ENCODE assay signal across 13 cellular contexts in genomic region chr21:41508415-41509205, GRCh38. TPM values are rescaled to one million over a fixed set of nuclear protein-coding genes. Genes with fewer than 3 reads are reported as not detected.
DNase-seq lines count a peak whose midpoint lies in the region; ATAC-seq and TF ChIP-seq lines count a peak whose summit lies in the region.
"Had no signal": no experiment of that assay in that cellular context is flagged by ENCODE, and none has a peak within 500 bp of the region (broad histone marks: within the 10 kb centered on the region; RNA-seq: fewer than 3 reads in every experiment).

No MANE protein-coding gene starts in this region.

- H4K8ac ChIP-seq in mesenchymal stem cell (ENCODE audit: low read length), result no peak overlapping the region

- H3K27ac ChIP-seq in Peyer's patch (peak overlapping the region in 3 of 4 donors; percentile 76 to 93 (median 91)), esophagus (ENCODE audit: low read depth in 2 of 2, low read length in 1 of 2) (no peak overlapping the region), mesenchymal stem cell (ENCODE audit: low read length, poor library complexity, severe bottlenecking) (no peak overlapping the region), stomach (peak overlapping the region; percentile 88 to 97 (median 93))
- no peak overlapping the region for H3K27ac ChIP-seq in effector memory CD4-positive, alpha-beta T cell (ENCODE audit: insufficient read depth, low read length, poor library complexity, severe bottlenecking)
- H3K27ac ChIP-seq: thoracic aorta had no signal

- no peaks in the 10 kb centered on the region for H3K79me1 ChIP-seq in mesenchymal stem cell (replicated peaks; ENCODE audit: low read length, poor library complexity, severe bottlenecking)

- ATAC-seq in GM19395 (IDR thresholded peaks at IDR 0.05; ENCODE audit: unreplicated experiment) (no peak), HG03159 (IDR thresholded peaks at IDR 0.05; ENCODE audit: unreplicated experiment) (no peak)

- H2AFZ ChIP-seq in mesenchymal stem cell (ENCODE audit: low read depth, low read length), result no peak overlapping the region

- WGBS in esophagus, 2 donors, result 19 to 22% methylated on average over 26 to 30 of the region's 30 CpGs
- WGBS in mesenchymal stem cell, result 15% methylated on average over 26 of the region's 30 CpGs
- WGBS in stomach, 5 donors, result 4 to 13% (median 5%) methylated on average over 15 to 30 of the region's 30 CpGs

- H2AK5ac ChIP-seq in mesenchymal stem cell (ENCODE audit: low read length, severe bottlenecking), result no peak overlapping the region

- no peak overlapping the region for H2BK120ac ChIP-seq in mesenchymal stem cell (ENCODE audit: low read depth, low read length)

- DNase-seq in Peyer's patch (peak in 2 of 3 donors; percentile 51 to 59), mesenchymal stem cell (no peak), stomach (no peak), SK-N-DZ (ENCODE audit: low spot score) (no peak)
- no peak for DNase-seq in effector memory CD4-positive, alpha-beta T cell
- DNase-seq: activated naive CD4-positive, alpha-beta T cell treated with anti-CD3 and anti-CD28 coated beads, Interleukin-2, amount 10 ng/mL, durations not matched to agents 7 days and 5 days; T1000 had no signal

- H2BK5ac ChIP-seq in mesenchymal stem cell (ENCODE audit: low read depth, low read length, poor library complexity, severe bottlenecking), result no peak overlapping the region

- intact Hi-C loops in stomach (cut with DNase I; ENCODE audit: low total_unique reads), result no loop called here

- TF ChIP-seq CTCF in Peyer's patch (IDR thresholded peaks at IDR 0.05) (peak in 1 of 6 experiments; percentile 13), stomach (IDR thresholded peaks at IDR 0.05) (peak in 1 of 7 experiments; percentile 8)

- H3K27me3 ChIP-seq in Peyer's patch (no peaks in the 10 kb centered on the region), esophagus (ENCODE audit: control insufficient read depth in 1 of 2, insufficient read depth in 2 of 2, low read length in 2 of 2) (no peaks in the 10 kb centered on the region), mesenchymal stem cell (ENCODE audit: control insufficient read depth in 1 of 2, insufficient read depth in 1 of 2, low read length in 2 of 2) (peaks cover 62 to 88% of the 10 kb centered on the region in 2 experiments), stomach (peaks cover 3 to 85% (median 28%) of the 10 kb centered on the region in 3 donors)
- peaks cover 30% of the 10 kb centered on the region for H3K27me3 ChIP-seq in effector memory CD4-positive, alpha-beta T cell (replicated peaks; ENCODE audit: control insufficient read depth, insufficient read depth, low read length, poor library complexity, severe bottlenecking)

- H3K4ac ChIP-seq in mesenchymal stem cell (ENCODE audit: low read depth in 1 of 2, low read length in 2 of 2), result no peak overlapping the region

- peak overlapping the region; percentile 42 for H3K4me2 ChIP-seq in mesenchymal stem cell (ENCODE audit: low read length, poor library complexity, severe bottlenecking)

- no peak overlapping the region for H3K9ac ChIP-seq in mesenchymal stem cell (ENCODE audit: low read length)

- no peak overlapping the region for H2BK15ac ChIP-seq in mesenchymal stem cell (ENCODE audit: low read depth, poor library complexity, severe bottlenecking)

- no peak overlapping the region for H3K18ac ChIP-seq in mesenchymal stem cell (ENCODE audit: low read depth in 1 of 2, low read length in 2 of 2)

- H3K14ac ChIP-seq in mesenchymal stem cell (ENCODE audit: low read length in 2 of 2), result no peak overlapping the region

- H3K4me1 ChIP-seq in Peyer's patch (peaks cover 0 to 29% (median 1%) of the 10 kb centered on the region in 4 donors), esophagus (ENCODE audit: control insufficient read depth in 2 of 2, insufficient read depth in 2 of 2, low read length in 1 of 2) (peaks cover 0 to 4% of the 10 kb centered on the region in 2 donors), mesenchymal stem cell (ENCODE audit: control insufficient read depth, insufficient read depth, low read depth, low read length) (peaks cover 19% of the 10 kb centered on the region), stomach (peaks cover 8 to 53% (median 35%) of the 10 kb centered on the region in 4 donors)
- no peaks in the 10 kb centered on the region for H3K4me1 ChIP-seq in effector memory CD4-positive, alpha-beta T cell (ENCODE audit: control insufficient read depth, insufficient read depth, low read length, poor library complexity, severe bottlenecking)

- no peak overlapping the region for H3K23ac ChIP-seq in mesenchymal stem cell (ENCODE audit: low read length in 2 of 2)

- H2BK12ac ChIP-seq in mesenchymal stem cell (ENCODE audit: low read length in 2 of 2), result no peak overlapping the region

- H3K9me3 ChIP-seq in Peyer's patch (no peaks in the 10 kb centered on the region), esophagus (ENCODE audit: control insufficient read depth in 2 of 2, insufficient read depth in 1 of 2, low read depth in 1 of 2, low read length in 1 of 2) (no peaks in the 10 kb centered on the region), mesenchymal stem cell (ENCODE audit: control insufficient read depth, low read length) (peaks cover 5% of the 10 kb centered on the region), stomach (no peaks in the 10 kb centered on the region)
- no peaks in the 10 kb centered on the region for H3K9me3 ChIP-seq in effector memory CD4-positive, alpha-beta T cell (ENCODE audit: control insufficient read depth, low read length)
- H3K9me3 ChIP-seq: thoracic aorta had no signal

- H4K91ac ChIP-seq in mesenchymal stem cell (ENCODE audit: low read length), result no peak overlapping the region

- H3K4me3 ChIP-seq in Peyer's patch (peak overlapping the region in 3 of 4 donors; percentile 49 to 78 (median 76)), esophagus (ENCODE audit: low read depth in 1 of 2, low read length in 2 of 2) (peak overlapping the region; percentile 39 to 66), mesenchymal stem cell (ENCODE audit: insufficient read depth in 1 of 2, low read depth in 1 of 2, low read length in 2 of 2) (no peak overlapping the region), stomach (peak overlapping the region; percentile 49 to 62 (median 58))
- no peak overlapping the region for H3K4me3 ChIP-seq in effector memory CD4-positive, alpha-beta T cell (ENCODE audit: insufficient read depth, low read depth, low read length, poor library complexity, severe bottlenecking)

- TF ChIP-seq EP300 in stomach (IDR thresholded peaks at IDR 0.05), result no peak

- TF ChIP-seq POLR2A in Peyer's patch (IDR thresholded peaks at IDR 0.05) (peak; percentile 62 to 80), stomach (IDR thresholded peaks at IDR 0.05) (no peak)

- H3K36me3 ChIP-seq in Peyer's patch, result peaks cover 0 to 10% (median 0%) of the 10 kb centered on the region in 3 donors
- no peaks in the 10 kb centered on the region for H3K36me3 ChIP-seq in esophagus (ENCODE audit: control insufficient read depth in 2 of 2, insufficient read depth in 2 of 2, low read length in 1 of 2)
- H3K36me3 ChIP-seq in mesenchymal stem cell (ENCODE audit: control insufficient read depth in 1 of 2, insufficient read depth in 2 of 2, low read depth in 1 of 2, low read length in 2 of 2), result no peaks in the 10 kb centered on the region
- H3K36me3 ChIP-seq in stomach, result no peaks in the 10 kb centered on the region
- no peaks in the 10 kb centered on the region for H3K36me3 ChIP-seq in effector memory CD4-positive, alpha-beta T cell (ENCODE audit: control insufficient read depth, insufficient read depth, low read length)
- H3K36me3 ChIP-seq: thoracic aorta had no signal

RNA-seq across cellular contexts. Expression of gene TMPRSS2, which starts 0.7 kb away (rescaled TPM):
- 100 to 1,000 TPM in 3 of 4 donors, 10 to 100 TPM in 1; 39.6 to 419 (median 352) TPM for total RNA-seq in Peyer's patch
- 10 to 100 TPM; 29.5 to 66.6 TPM for polyA plus RNA-seq in esophagus
- polyA plus RNA-seq in mesenchymal stem cell (2013, experiment 1 of 2), result 0.08 TPM
- 0.04 TPM for polyA plus RNA-seq in mesenchymal stem cell (2013, experiment 2 of 2)
- 100 to 1,000 TPM; 102 to 554 (median 195) TPM for total RNA-seq in stomach
- polyA plus RNA-seq in stomach, result 100 to 1,000 TPM in 1 of 3 donors, 10 to 100 TPM in 2; 58.2 to 106 (median 59.2) TPM
- not detected in 2 replicates for polyA plus RNA-seq in SK-N-DZ (2014; cell fraction: cytosol; rRNA removed)
- not detected in 2 replicates for polyA plus RNA-seq in SK-N-DZ (2014; cell fraction: nucleus; rRNA removed)
- total RNA-seq: activated CD8-positive, alpha-beta memory T cell treated with anti-CD3 and anti-CD28 coated beads for 36 hours; RPMI7951 had no signal

Comparison
In these comparisons a context has a peak if more than half of its experiments do, and no peak if none do; other contexts are left out.
1. DNase-seq: peak in Peyer's patch (2 of 3); none in mesenchymal stem cell (single experiment), stomach (single experiment), effector memory CD4-positive, alpha-beta T cell (0 of 3) and SK-N-DZ (single experiment).
2. H3K27ac ChIP-seq: peak in Peyer's patch (3 of 4) and stomach (5 of 5); none in esophagus (0 of 2), mesenchymal stem cell (single experiment) and effector memory CD4-positive, alpha-beta T cell (single experiment).
3. H3K4me3 ChIP-seq: peak in Peyer's patch (3 of 4), esophagus (2 of 2) and stomach (4 of 4); none in mesenchymal stem cell (0 of 2) and effector memory CD4-positive, alpha-beta T cell (single experiment).
4. POLR2A ChIP-seq: peak in Peyer's patch (2 of 2); none in stomach (0 of 4).